ENCODE assay signal across 25 cellular contexts in the genomic region with DNA sequence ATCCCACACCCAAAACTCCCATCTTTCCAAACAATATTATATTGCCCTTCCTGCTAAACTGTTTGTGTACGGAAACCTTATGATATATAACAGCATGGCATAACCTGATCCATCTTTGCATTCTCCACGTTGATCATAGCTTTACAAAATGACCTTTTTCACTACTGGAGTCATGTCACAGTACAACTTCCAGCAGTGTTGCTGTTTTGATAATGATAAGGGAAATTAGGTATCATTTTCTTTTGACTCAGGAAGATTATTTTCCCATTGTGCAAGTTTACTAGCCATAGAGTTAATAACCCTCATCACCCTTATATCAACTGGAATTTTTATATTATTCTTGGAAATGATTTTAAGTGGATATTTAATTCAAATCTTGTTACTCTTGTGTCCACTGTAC. TPM values are rescaled to one million over a fixed set of nuclear protein-coding genes. Genes with fewer than 3 reads are reported as not detected.
"Had no signal": no experiment of that assay in that cellular context is flagged by ENCODE, and none has a peak within 500 bp of the region (broad histone marks: within the 10 kb centered on the region; RNA-seq: fewer than 3 reads in every experiment).

No MANE protein-coding gene starts in this region.

- DNase-seq: stimulated activated CD4-positive, alpha-beta T cell treated with anti-CD3 and anti-CD28 coated beads, Interleukin-2, amount 100 ng/mL, for 48 hours; stimulated activated CD4-positive, alpha-beta T cell treated with anti-CD3 and anti-CD28 coated beads, Interleukin-4, amount 100 ng/mL, for 1 hour; stimulated activated CD4-positive, alpha-beta T cell treated with anti-CD3 and anti-CD28 coated beads, Interleukin-4, amount 100 ng/mL, for 24 hours; stimulated activated CD4-positive, alpha-beta T cell treated with anti-CD3 and anti-CD28 coated beads, Interleukin-4, amount 100 ng/mL, for 4 hours; stimulated activated CD8-positive, alpha-beta memory T cell treated with anti-CD3 and anti-CD28 coated beads, Interleukin-4, amount 100 ng/mL, for 48 hours; stimulated activated naive B cell treated with anti-CD40 and anti-IgM and Interleukin-4, amounts not matched to agents 10 μg/mL and 1 μg/mL and 100 μg/mL, for 72 hours; stimulated activated naive CD4-positive, alpha-beta T cell; stimulated activated naive CD4-positive, alpha-beta T cell treated with Interleukin-2 at 50 U/mL for 16 hours; stimulated activated naive CD8-positive, alpha-beta T cell treated with anti-CD3 and anti-CD28 coated beads, Interleukin-15, amount 100 ng/mL, for 72 hours; stimulated activated naive CD8-positive, alpha-beta T cell treated with anti-CD3 and anti-CD28 coated beads, Interleukin-15, Interleukin-2, amounts not matched to agents 100 U/mL and 50 U/mL, for 24 hours; stomach; substantia nigra; testis; thyroid gland; tibial artery; transverse colon; trophoblast cell; upper lobe of left lung; upper lobe of right lung; uterus had no signal

- H3K4me1 ChIP-seq: stomach, suprapubic skin, testis, thyroid gland, tibial artery, tibial nerve, transverse colon, upper lobe of left lung, upper lobe of right lung, uterus, vagina had no signal

- FAIRE-seq: urothelium cell line had no signal

- H3K36me3 ChIP-seq: stomach, suprapubic skin, thoracic aorta, thyroid gland, tibial artery, tibial nerve, transverse colon, upper lobe of left lung, upper lobe of right lung, uterus, vagina had no signal

- H3K27ac ChIP-seq: stomach, suprapubic skin, testis, thoracic aorta, thyroid gland, tibial artery, tibial nerve, transverse colon, upper lobe of left lung, upper lobe of right lung, uterus, vagina had no signal

- H3K4me3 ChIP-seq: stomach, suprapubic skin, testis, thoracic aorta, thyroid gland, tibial artery, tibial nerve, transverse colon, upper lobe of left lung, upper lobe of right lung, uterus, vagina had no signal

- H3K9me3 ChIP-seq: stomach, suprapubic skin, testis, thoracic aorta, thyroid gland, tibial artery, tibial nerve, transverse colon, upper lobe of left lung, upper lobe of right lung, uterus, vagina had no signal

RNA-seq across cellular contexts. Expression of gene SH3GL2, which starts 57.5 kb away (rescaled TPM):
- total RNA-seq: suprapubic skin, thoracic aorta, tibial nerve, vagina had no signal
